In genomic region chr20:653590-654426, GRCh38 we compare ENCODE assay signal across 1 cellular context.
TF ChIP-seq lines count a peak whose summit lies in the region.

No MANE protein-coding gene starts in this region.

TF ChIP-seq in HEK293, 187 proteins besides CTCF, POLR2A, EP300 and RAD21 (continued from another document):
- TF ChIP-seq HOXA7 (CRISPR knock-in tag; IDR thresholded peaks at IDR 0.05; ENCODE audit: borderline replicate concordance) (no peak), ZNF76 (tag by site-specific recombination; IDR thresholded peaks at IDR 0.05; ENCODE audit: borderline replicate concordance, low read depth) (no peak), ZBTB17 (tag by site-specific recombination; IDR thresholded peaks at IDR 0.05) (no peak), ZNF311 (tag by site-specific recombination; IDR thresholded peaks at IDR 0.05; ENCODE audit: borderline replicate concordance) (no peak), ZNF571 (tag by site-specific recombination; IDR thresholded peaks at IDR 0.05) (no peak), KLF1 (tag by site-specific recombination; IDR thresholded peaks at IDR 0.05) (peak; percentile 29; the same call in 1 of the 2 replicates), ZNF394 (tag by site-specific recombination; IDR thresholded peaks at IDR 0.05; ENCODE audit: borderline replicate concordance) (no peak), PATZ1 (tag by site-specific recombination; IDR thresholded peaks at IDR 0.05) (0 out of 2 replicates have a peak, but pooled peaks have one; percentile 36), ZNF221 (tag by site-specific recombination; IDR thresholded peaks at IDR 0.05; ENCODE audit: borderline replicate concordance) (no peak), ZNF585B (tag by site-specific recombination; IDR thresholded peaks at IDR 0.05) (no peak), IKZF3 (tag by site-specific recombination; IDR thresholded peaks at IDR 0.05) (no peak), ZNF660 (tag by site-specific recombination; IDR thresholded peaks at IDR 0.05) (no peak), ZNF664 (tag by site-specific recombination; IDR thresholded peaks at IDR 0.05) (0 out of 2 replicates have a peak, but pooled peaks have one; percentile 35), KLF10 (tag by site-specific recombination; IDR thresholded peaks at IDR 0.05) (no peak; the same call in 1 of the 2 replicates), MZF1 (tag by site-specific recombination; IDR thresholded peaks at IDR 0.05; ENCODE audit: borderline replicate concordance) (no peak), ZNF26 (tag by site-specific recombination; IDR thresholded peaks at IDR 0.05) (no peak), ZNF626 (tag by site-specific recombination; IDR thresholded peaks at IDR 0.05) (no peak), ZNF558 (tag by site-specific recombination; IDR thresholded peaks at IDR 0.05) (no peak), ZNF354C (tag by site-specific recombination; IDR thresholded peaks at IDR 0.05; ENCODE audit: borderline replicate concordance, low read depth) (no peak), ZNF138 (tag by site-specific recombination; IDR thresholded peaks at IDR 0.05; ENCODE audit: borderline replicate concordance) (no peak), ZBTB10 (tag by site-specific recombination; IDR thresholded peaks at IDR 0.05) (peak; percentile 49), ZNF488 (tag by site-specific recombination; IDR thresholded peaks at IDR 0.05) (no peak), ZNF280D (tag by site-specific recombination; IDR thresholded peaks at IDR 0.05) (0 out of 2 replicates have a peak, but pooled peaks have one; percentile 68), ZNF23 (tag by site-specific recombination; IDR thresholded peaks at IDR 0.05; ENCODE audit: borderline replicate concordance) (no peak), GLIS2 (tag by site-specific recombination; IDR thresholded peaks at IDR 0.05) (peak; percentile 39; the same call in 1 of the 2 replicates), ZNF692 (tag by site-specific recombination; IDR thresholded peaks at IDR 0.05) (no peak), ZBTB48 (tag by site-specific recombination; IDR thresholded peaks at IDR 0.05) (0 out of 2 replicates have a peak, but pooled peaks have one; percentile 33), ZNF701 (tag by site-specific recombination; IDR thresholded peaks at IDR 0.05) (no peak), SP3 (tag by site-specific recombination; IDR thresholded peaks at IDR 0.05) (no peak), ZNF629 (tag by site-specific recombination; IDR thresholded peaks at IDR 0.05) (0 out of 2 replicates have a peak, but pooled peaks have one; percentile 34), ZNF18 (tag by site-specific recombination; IDR thresholded peaks at IDR 0.05) (no peak; the same call in 1 of the 2 replicates), HOXD13 (CRISPR knock-in tag; IDR thresholded peaks at IDR 0.05; ENCODE audit: borderline replicate concordance) (no peak), SCRT2 (tag by site-specific recombination; IDR thresholded peaks at IDR 0.05) (peak; percentile 56; the same call in 1 of the 2 replicates)
